ENCODE assay signal across 18 cellular contexts in the genomic region with DNA sequence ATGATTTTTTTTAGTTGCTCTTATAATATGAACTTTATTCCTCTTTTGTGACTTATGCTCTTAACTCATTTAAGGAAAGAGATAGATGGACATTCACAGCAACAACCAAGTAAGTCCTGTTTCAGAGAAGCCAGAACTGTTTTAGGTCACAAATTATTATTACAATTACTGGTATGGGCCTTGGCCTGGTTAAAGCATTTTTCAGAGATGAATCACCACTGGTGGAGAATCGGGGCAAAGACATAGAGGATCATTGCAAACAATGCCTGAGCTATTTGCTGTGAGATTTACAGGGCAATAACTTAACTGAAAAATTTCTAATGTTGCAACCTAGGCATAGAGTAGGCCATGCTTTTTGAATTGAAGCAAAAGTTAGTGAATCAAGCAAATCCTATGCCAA.
DNase-seq lines count a peak whose midpoint lies in the region; ATAC-seq, FAIRE-seq and TF ChIP-seq lines count a peak whose summit lies in the region.
"Had no signal": no experiment of that assay in that cellular context is flagged by ENCODE, and none has a peak within 500 bp of the region (broad histone marks: within the 10 kb centered on the region; RNA-seq: fewer than 3 reads in every experiment).

No MANE protein-coding gene starts in this region.

- H3K9me3 Mint-ChIP-seq in Calu3 (ENCODE audit: low read depth, unreplicated experiment) (no peaks in the 10 kb centered on the region), natural killer cell (no peaks in the 10 kb centered on the region)
- H3K9me3 Mint-ChIP-seq: activated CD8-positive, alpha-beta T cell treated with anti-CD3 and anti-CD28 coated beads for 36 hours; naive B cell had no signal

- H3K27ac Mint-ChIP-seq in Calu3 (ENCODE audit: unreplicated experiment) (no peak overlapping the region), natural killer cell (no peak overlapping the region)
- H3K27ac Mint-ChIP-seq: activated CD8-positive, alpha-beta T cell treated with anti-CD3 and anti-CD28 coated beads for 36 hours; immature natural killer cell; naive B cell had no signal

- CTCF ChIA-PET in Calu3 (lab: Charles Lee): interaction anchor here (1.0 kb wide), 1 partner anchor 10 kb away, joined by 4 read pairs; no protein-coding TSS in a partner anchor

- FAIRE-seq in RCC 7860 (lab: Jason Lieb, UNC): peak; percentile 50

- ATAC-seq in natural killer cell (no peak), HG02763 (IDR thresholded peaks at IDR 0.05; ENCODE audit: unreplicated experiment) (no peak), GM21576 (IDR thresholded peaks at IDR 0.05; ENCODE audit: unreplicated experiment) (no peak)
- ATAC-seq: activated CD8-positive, alpha-beta T cell treated with anti-CD3 and anti-CD28 coated beads for 36 hours had no signal

- peaks cover 24% of the 10 kb centered on the region for H3K27me3 Mint-ChIP-seq in Calu3 (ENCODE audit: unreplicated experiment)
- H3K27me3 Mint-ChIP-seq in natural killer cell (ENCODE audit: low read depth in 2 of 2): peaks cover 14 to 20% of the 10 kb centered on the region in 2 donors

- no peak overlapping the region for H3K4me3 Mint-ChIP-seq in Calu3 (ENCODE audit: low read depth, unreplicated experiment)
- no peak overlapping the region for H3K4me3 Mint-ChIP-seq in natural killer cell
- H3K4me3 Mint-ChIP-seq: activated CD8-positive, alpha-beta T cell treated with anti-CD3 and anti-CD28 coated beads for 36 hours; immature natural killer cell; naive B cell had no signal

- DNase-seq in Calu3: peak; percentile 24
- DNase-seq in RCC 7860 (ENCODE audit: low spot score): peak; percentile 33
- DNase-seq in epithelial cell of esophagus (ENCODE audit: low read depth): peak; percentile 32
- peak; percentile 28 for DNase-seq in myocyte (ENCODE audit: low read depth)
- DNase-seq in NOMO-1 treated with DMSO at 0.1 percent for 48 hours (lab: John Stamatoyannopoulos, UW; ENCODE audit: unreplicated experiment): no peak
- DNase-seq in natural killer cell: no peak
- DNase-seq: activated CD8-positive, alpha-beta T cell treated with anti-CD3 and anti-CD28 coated beads for 36 hours; caudate nucleus; immature natural killer cell; naive B cell; NCI-H1105; NCI-H446 treated with DMSO at 0.1 percent for 48 hours; retina; stimulated activated CD4-positive, alpha-beta T cell treated with anti-CD3 and anti-CD28 coated beads, Interleukin-4, amount 100 ng/mL, for 24 hours; stimulated activated naive CD4-positive, alpha-beta T cell; T-helper 9 cell had no signal

- no TSS peak for BruUV-seq in Calu3 (replicated peaks; lab: Mats Ljungman, UMichigan)

- no peaks in the 10 kb centered on the region for H3K36me3 Mint-ChIP-seq in Calu3 (ENCODE audit: insufficient read depth, unreplicated experiment)
- no peaks in the 10 kb centered on the region for H3K36me3 Mint-ChIP-seq in natural killer cell
- H3K36me3 Mint-ChIP-seq: immature natural killer cell, naive B cell had no signal

- intact Hi-C loops in Calu3 (cut with micrococcal nuclease; ENCODE audit: unreplicated experiment): no loop called here
- intact Hi-C loops in natural killer cell (cut with micrococcal nuclease): no loop called here

- H3K4me3 ChIP-seq in epithelial cell of esophagus (ENCODE audit: low read length): no peak overlapping the region

- TF ChIP-seq CTCF in Calu3 (IDR thresholded peaks at IDR 0.05; ENCODE audit: unreplicated experiment) (no peak), epithelial cell of esophagus (IDR thresholded peaks at IDR 0.05; ENCODE audit: insufficient read depth, low read depth, low read length, missing control alignments) (no peak), natural killer cell (IDR thresholded peaks at IDR 0.05) (no peak)

- H3K4me1 Mint-ChIP-seq in Calu3 (ENCODE audit: low read depth, unreplicated experiment): peaks cover 18% of the 10 kb centered on the region
- no peaks in the 10 kb centered on the region for H3K4me1 Mint-ChIP-seq in natural killer cell
- H3K4me1 Mint-ChIP-seq: immature natural killer cell had no signal

Comparison
In these comparisons a context has a peak if more than half of its experiments do, and no peak if none do; other contexts are left out.
1. DNase-seq: peak in Calu3 (single experiment), RCC 7860 (single experiment), epithelial cell of esophagus (single experiment) and myocyte (single experiment); none in NOMO-1 treated with DMSO at 0.1 percent for 48 hours (single experiment) and natural killer cell (single experiment).